8 cellular contexts compared by ENCODE assay signal in the genomic region with DNA sequence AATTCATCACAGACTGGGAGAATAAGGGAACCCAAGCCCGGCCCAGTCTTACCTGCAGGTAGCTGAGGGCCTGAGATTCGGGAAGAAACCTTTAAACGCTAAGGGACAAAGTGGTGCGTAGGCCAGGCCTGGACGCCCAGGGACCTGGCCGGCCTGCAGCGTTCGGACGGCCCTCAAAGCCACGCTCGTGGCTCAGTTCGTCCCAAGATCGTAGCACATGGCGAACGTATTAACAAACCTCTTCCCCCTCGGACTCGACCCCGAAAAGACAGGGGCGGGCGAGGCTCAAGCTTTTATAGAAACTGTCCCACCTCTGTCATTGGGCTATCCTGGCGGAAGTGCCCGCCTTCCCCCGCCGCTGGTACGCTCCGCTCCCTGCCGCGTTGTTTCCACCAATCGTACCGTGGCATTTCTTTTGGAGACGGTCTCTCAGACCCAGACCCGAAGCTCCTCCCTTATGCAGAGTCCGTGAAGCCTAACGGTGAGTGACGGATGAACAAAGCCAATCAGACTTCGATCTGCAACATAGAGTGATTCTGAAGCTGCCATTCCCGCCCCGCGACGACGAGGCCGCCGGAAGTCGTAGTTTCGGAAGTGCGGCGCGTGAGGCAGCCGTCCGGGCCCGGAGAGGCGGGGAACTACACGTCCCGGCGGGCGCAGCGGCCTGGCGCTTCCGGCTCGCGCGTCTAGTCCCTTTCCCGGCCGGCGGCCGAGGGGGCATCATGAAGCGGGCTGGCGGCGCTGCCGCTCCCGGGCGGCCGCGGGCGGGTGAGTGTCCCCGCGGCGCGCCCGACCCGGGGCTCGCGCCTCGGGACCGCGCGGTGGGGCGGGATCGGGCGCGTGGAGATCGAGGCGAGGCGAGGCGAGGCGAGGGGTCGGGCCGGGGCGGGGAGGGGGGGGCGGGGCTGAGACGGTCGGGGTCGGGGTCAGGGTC. TPM values are rescaled to one million over a fixed set of nuclear protein-coding genes. Genes with fewer than 3 reads are reported as not detected.
DNase-seq lines count a peak whose midpoint lies in the region; TF ChIP-seq lines count a peak whose summit lies in the region.

A gene (plus strand): TSS at position 692 of the 934 bp plus-strand sequence. CDS start 8,139 bp downstream, outside the sequence.

- no peaks in the 10 kb centered on the region for H3K27me3 Mint-ChIP-seq in activated naive CD4-positive, alpha-beta T cell treated with anti-CD3 and anti-CD28 coated beads for 36 hours (ENCODE audit: low read depth)

- no peaks in the 10 kb centered on the region for H3K9me3 Mint-ChIP-seq in activated naive CD4-positive, alpha-beta T cell treated with anti-CD3 and anti-CD28 coated beads for 36 hours

- DNase-seq in GM03348 (ENCODE audit: low spot score) (peak; percentile 98), HFF-Myc (ENCODE audit: extremely low read depth, low read depth) (peak; percentile 100), NAMALWA (ENCODE audit: low spot score) (peak; percentile 100), SK-N-DZ (ENCODE audit: low spot score) (peak; percentile 100), foreskin melanocyte (peak; percentile 100)
- peak; percentile 99 for DNase-seq in activated naive CD4-positive, alpha-beta T cell treated with anti-CD3 and anti-CD28 coated beads for 36 hours

- no peaks in the 10 kb centered on the region for H3K27me3 ChIP-seq in neuron (ENCODE audit: insufficient read depth, low read length)
- no peaks in the 10 kb centered on the region for H3K27me3 ChIP-seq in subcutaneous abdominal adipose tissue (ENCODE audit: control insufficient read depth in 5 of 5, insufficient read depth in 4 of 5, low read length in 5 of 5)

- no peaks in the 10 kb centered on the region for H3K9me3 ChIP-seq in neuron (ENCODE audit: low read length)
- no peaks in the 10 kb centered on the region for H3K9me3 ChIP-seq in subcutaneous abdominal adipose tissue (ENCODE audit: control insufficient read depth in 5 of 5, low read length in 5 of 5)

- H3K9ac ChIP-seq in subcutaneous abdominal adipose tissue (ENCODE audit: low read length in 5 of 5): peak within 1 kb of the TSS; percentile 75 to 94 (median 91)

- H3K4me1 Mint-ChIP-seq in activated naive CD4-positive, alpha-beta T cell treated with anti-CD3 and anti-CD28 coated beads for 36 hours (ENCODE audit: low read depth): peaks cover 41% of the 10 kb centered on the region

- intact Hi-C loops in activated naive CD4-positive, alpha-beta T cell treated with anti-CD3 and anti-CD28 coated beads for 36 hours (cut with micrococcal nuclease): loop anchor here (1.0 to 10.0 kb wide), 14 partner anchors 50 to 843 kb away; a partner anchor contains a TSS

- H3K4me1 ChIP-seq in neuron (ENCODE audit: insufficient read depth, low read length) (peaks cover 70% of the 10 kb centered on the region), subcutaneous abdominal adipose tissue (ENCODE audit: control insufficient read depth in 5 of 5, insufficient read depth in 5 of 5, low read length in 5 of 5) (peaks cover 10 to 93% (median 84%) of the 10 kb centered on the region in 5 donors)

- no peak for TF ChIP-seq CTCF in HFF-Myc (IDR thresholded peaks at IDR 0.05; ENCODE audit: low read depth, low read length, missing control alignments)

- H3K4me3 Mint-ChIP-seq in activated naive CD4-positive, alpha-beta T cell treated with anti-CD3 and anti-CD28 coated beads for 36 hours: peak within 1 kb of the TSS; percentile 97

- peak within 1 kb of the TSS; percentile 100 for H3K4me3 ChIP-seq in HFF-Myc (replicated peaks; ENCODE audit: low read depth, low read length)
- H3K4me3 ChIP-seq in neuron (ENCODE audit: low read length): peak within 1 kb of the TSS; percentile 84
- H3K4me3 ChIP-seq in subcutaneous abdominal adipose tissue (ENCODE audit: low read depth in 1 of 5, low read length in 5 of 5): peak within 1 kb of the TSS; percentile 81 to 96 (median 92)

- peak within 1 kb of the TSS; percentile 91 for H3K27ac Mint-ChIP-seq in activated naive CD4-positive, alpha-beta T cell treated with anti-CD3 and anti-CD28 coated beads for 36 hours

- H3K36me3 ChIP-seq in neuron (ENCODE audit: insufficient read depth, low read length): peaks cover 14% of the 10 kb centered on the region
- peaks cover 0 to 13% (median 5%) of the 10 kb centered on the region in 5 donors for H3K36me3 ChIP-seq in subcutaneous abdominal adipose tissue (ENCODE audit: control insufficient read depth in 5 of 5, insufficient read depth in 5 of 5, low read length in 5 of 5)

- peak within 1 kb of the TSS; percentile 83 for H3K27ac ChIP-seq in subcutaneous abdominal adipose tissue (ENCODE audit: low read depth, low read length)

- CTCF ChIA-PET in activated naive CD4-positive, alpha-beta T cell treated with anti-CD3 and anti-CD28 coated beads for 36 hours (lab: Charles Lee): interaction anchor here (0.7 to 1.4 kb wide), 3 partner anchors 15 to 133 kb away, joined by 3 read pairs; no protein-coding TSS in a partner anchor

- H3K36me3 Mint-ChIP-seq in activated naive CD4-positive, alpha-beta T cell treated with anti-CD3 and anti-CD28 coated beads for 36 hours (ENCODE audit: low read depth): peaks cover 42% of the 10 kb centered on the region

- no peak within 1 kb of the TSS for H2AFZ ChIP-seq in neuron (ENCODE audit: low read depth, low read length)

RNA-seq across cellular contexts. Expression of the gene that starts here (rescaled TPM):
- 97.6 and 109 TPM in 2 replicates for polyA plus RNA-seq in SK-N-DZ (2014; cell fraction: cytosol; rRNA removed)
- polyA plus RNA-seq in SK-N-DZ (2014; cell fraction: nucleus; rRNA removed): 116 and 158 TPM in 2 replicates
- total RNA-seq in activated naive CD4-positive, alpha-beta T cell treated with anti-CD3 and anti-CD28 coated beads for 36 hours: 100 to 1,000 TPM; 102 to 104 TPM

Comparison
In these comparisons a context has a peak if more than half of its experiments do, and no peak if none do; other contexts are left out.
1. Peak in every context shown above with its lines: DNase-seq, H3K4me3 ChIP-seq and H3K27ac ChIP-seq.